1 cellular context compared by ENCODE assay signal in the genomic region with DNA sequence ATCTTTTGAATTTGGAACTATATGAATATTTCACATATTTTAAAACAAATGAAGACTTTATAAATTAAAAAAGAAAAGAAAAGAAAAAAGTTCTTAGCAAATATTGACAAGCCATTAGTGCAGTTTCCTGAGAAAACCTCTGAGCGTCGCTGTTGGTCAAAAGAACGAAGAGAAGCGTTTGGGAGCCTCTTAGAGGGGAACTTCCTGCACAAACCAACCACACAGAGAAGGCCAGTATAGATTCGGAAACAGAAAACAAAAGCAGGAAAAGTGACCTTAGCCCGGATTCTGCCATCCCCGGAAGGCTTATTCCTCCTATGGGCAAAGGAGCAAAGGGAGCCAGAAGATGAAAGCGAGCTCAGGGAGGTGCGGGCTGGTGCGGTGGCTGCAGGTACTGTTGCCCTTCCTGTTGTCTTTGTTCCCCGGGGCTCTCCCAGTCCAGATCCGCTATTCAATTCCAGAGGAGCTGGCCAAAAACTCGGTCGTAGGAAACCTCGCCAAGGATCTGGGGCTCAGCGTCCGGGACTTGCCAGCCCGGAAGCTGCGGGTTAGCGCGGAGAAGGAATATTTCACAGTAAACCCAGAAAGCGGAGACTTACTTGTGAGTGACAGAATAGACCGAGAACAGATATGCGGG.
TF ChIP-seq lines count a peak whose summit lies in the region.

A gene (plus strand): TSS at position 205 of the 637 bp plus-strand sequence. CDS start 142 bp downstream, at position 347.

TF ChIP-seq in GM23338, 12 proteins besides CTCF, POLR2A, EP300 and RAD21 (continued from another document):
- TF ChIP-seq, protein P1, sequence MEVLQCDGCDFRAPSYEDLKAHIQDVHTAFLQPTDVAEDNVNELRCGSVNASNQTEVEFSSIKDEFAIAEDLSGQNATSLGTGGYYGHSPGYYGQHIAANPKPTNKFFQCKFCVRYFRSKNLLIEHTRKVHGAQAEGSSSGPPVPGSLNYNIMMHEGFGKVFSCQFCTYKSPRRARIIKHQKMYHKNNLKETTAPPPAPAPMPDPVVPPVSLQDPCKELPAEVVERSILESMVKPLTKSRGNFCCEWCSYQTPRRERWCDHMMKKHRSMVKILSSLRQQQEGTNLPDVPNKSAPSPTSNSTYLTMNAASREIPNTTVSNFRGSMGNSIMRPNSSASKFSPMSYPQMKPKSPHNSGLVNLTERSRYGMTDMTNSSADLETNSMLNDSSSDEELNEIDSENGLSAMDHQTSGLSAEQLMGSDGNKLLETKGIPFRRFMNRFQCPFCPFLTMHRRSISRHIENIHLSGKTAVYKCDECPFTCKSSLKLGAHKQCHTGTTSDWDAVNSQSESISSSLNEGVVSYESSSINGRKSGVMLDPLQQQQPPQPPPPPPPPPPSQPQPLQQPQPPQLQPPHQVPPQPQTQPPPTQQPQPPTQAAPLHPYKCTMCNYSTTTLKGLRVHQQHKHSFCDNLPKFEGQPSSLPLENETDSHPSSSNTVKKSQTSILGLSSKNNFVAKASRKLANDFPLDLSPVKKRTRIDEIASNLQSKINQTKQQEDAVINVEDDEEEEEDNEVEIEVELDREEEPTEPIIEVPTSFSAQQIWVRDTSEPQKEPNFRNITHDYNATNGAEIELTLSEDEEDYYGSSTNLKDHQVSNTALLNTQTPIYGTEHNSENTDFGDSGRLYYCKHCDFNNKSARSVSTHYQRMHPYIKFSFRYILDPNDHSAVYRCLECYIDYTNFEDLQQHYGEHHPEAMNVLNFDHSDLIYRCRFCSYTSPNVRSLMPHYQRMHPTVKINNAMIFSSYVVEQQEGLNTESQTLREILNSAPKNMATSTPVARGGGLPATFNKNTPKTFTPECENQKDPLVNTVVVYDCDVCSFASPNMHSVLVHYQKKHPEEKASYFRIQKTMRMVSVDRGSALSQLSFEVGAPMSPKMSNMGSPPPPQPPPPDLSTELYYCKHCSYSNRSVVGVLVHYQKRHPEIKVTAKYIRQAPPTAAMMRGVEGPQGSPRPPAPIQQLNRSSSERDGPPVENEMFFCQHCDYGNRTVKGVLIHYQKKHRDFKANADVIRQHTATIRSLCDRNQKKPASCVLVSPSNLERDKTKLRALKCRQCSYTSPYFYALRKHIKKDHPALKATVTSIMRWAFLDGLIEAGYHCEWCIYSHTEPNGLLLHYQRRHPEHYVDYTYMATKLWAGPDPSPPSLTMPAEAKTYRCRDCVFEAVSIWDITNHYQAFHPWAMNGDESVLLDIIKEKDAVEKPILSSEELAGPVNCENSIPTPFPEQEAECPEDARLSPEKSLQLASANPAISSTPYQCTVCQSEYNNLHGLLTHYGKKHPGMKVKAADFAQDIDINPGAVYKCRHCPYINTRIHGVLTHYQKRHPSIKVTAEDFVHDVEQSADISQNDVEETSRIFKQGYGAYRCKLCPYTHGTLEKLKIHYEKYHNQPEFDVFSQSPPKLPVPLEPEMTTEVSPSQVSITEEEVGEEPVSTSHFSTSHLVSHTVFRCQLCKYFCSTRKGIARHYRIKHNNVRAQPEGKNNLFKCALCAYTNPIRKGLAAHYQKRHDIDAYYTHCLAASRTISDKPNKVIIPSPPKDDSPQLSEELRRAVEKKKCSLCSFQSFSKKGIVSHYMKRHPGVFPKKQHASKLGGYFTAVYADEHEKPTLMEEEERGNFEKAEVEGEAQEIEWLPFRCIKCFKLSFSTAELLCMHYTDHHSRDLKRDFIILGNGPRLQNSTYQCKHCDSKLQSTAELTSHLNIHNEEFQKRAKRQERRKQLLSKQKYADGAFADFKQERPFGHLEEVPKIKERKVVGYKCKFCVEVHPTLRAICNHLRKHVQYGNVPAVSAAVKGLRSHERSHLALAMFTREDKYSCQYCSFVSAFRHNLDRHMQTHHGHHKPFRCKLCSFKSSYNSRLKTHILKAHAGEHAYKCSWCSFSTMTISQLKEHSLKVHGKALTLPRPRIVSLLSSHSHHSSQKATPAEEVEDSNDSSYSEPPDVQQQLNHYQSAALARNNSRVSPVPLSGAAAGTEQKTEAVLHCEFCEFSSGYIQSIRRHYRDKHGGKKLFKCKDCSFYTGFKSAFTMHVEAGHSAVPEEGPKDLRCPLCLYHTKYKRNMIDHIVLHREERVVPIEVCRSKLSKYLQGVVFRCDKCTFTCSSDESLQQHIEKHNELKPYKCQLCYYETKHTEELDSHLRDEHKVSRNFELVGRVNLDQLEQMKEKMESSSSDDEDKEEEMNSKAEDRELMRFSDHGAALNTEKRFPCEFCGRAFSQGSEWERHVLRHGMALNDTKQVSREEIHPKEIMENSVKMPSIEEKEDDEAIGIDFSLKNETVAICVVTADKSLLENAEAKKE (CRISPR knock-in tag; IDR thresholded peaks at IDR 0.05), result no peak
- no peak for TF ChIP-seq CREB1 (CRISPR knock-in tag; IDR thresholded peaks at IDR 0.05; ENCODE audit: low read depth)
